ENCODE assay signal across 3 cellular contexts in the genomic region with DNA sequence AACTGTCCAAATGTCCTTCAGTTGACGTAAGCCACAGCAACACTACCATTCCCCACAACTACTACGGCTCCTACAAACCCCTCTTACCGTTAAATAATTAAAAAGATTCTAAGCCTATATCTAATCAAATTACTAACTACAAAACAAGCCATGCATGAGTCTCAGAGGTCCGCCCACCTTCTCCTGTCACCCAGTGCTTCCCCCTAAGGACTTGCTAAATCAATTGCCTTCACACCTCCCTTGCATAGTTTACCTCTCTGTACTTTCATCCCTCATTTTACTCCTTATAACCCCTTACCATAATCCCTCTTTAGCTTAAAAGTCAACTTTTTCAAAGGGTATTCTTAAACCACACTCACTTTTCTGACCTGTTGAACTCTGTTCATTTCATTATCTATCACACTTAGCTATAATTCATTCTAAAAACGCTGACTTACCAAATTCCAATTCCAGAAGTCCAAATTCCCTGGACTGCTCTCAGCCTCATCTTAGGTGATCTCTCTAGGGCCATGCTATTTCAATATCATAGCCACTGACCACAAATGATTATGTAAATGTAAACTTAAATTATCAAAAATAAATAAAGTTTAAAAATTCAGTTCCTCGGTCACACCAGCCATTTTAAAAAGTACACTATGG.
TF ChIP-seq lines count a peak whose summit lies in the region.

No MANE protein-coding gene starts in this region.

TF ChIP-seq in A549, 52 proteins besides CTCF, POLR2A, EP300 and RAD21 (continued from another document):
- TF ChIP-seq E2F6 (IDR thresholded peaks at IDR 0.05; ENCODE audit: borderline replicate concordance, low read depth): no peak
TF ChIP-seq in A549: peak in this region for 1.

TF ChIP-seq in GM23338, 12 proteins besides CTCF, POLR2A, EP300 and RAD21 (continues in another document):
- TF ChIP-seq, protein P1, sequence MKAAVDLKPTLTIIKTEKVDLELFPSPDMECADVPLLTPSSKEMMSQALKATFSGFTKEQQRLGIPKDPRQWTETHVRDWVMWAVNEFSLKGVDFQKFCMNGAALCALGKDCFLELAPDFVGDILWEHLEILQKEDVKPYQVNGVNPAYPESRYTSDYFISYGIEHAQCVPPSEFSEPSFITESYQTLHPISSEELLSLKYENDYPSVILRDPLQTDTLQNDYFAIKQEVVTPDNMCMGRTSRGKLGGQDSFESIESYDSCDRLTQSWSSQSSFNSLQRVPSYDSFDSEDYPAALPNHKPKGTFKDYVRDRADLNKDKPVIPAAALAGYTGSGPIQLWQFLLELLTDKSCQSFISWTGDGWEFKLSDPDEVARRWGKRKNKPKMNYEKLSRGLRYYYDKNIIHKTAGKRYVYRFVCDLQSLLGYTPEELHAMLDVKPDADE (IDR thresholded peaks at IDR 0.05): no peak
- no peak for TF ChIP-seq ZNF114 (CRISPR knock-in tag; IDR thresholded peaks at IDR 0.05)
- TF ChIP-seq NANOG (IDR thresholded peaks at IDR 0.05; ENCODE audit: borderline replicate concordance): no peak
- no peak for TF ChIP-seq POLR2AphosphoS5 (IDR thresholded peaks at IDR 0.05; ENCODE audit: low read depth)
- TF ChIP-seq ZNF331 (CRISPR knock-in tag; IDR thresholded peaks at IDR 0.05; ENCODE audit: low read depth): no peak
- TF ChIP-seq, protein P2, sequence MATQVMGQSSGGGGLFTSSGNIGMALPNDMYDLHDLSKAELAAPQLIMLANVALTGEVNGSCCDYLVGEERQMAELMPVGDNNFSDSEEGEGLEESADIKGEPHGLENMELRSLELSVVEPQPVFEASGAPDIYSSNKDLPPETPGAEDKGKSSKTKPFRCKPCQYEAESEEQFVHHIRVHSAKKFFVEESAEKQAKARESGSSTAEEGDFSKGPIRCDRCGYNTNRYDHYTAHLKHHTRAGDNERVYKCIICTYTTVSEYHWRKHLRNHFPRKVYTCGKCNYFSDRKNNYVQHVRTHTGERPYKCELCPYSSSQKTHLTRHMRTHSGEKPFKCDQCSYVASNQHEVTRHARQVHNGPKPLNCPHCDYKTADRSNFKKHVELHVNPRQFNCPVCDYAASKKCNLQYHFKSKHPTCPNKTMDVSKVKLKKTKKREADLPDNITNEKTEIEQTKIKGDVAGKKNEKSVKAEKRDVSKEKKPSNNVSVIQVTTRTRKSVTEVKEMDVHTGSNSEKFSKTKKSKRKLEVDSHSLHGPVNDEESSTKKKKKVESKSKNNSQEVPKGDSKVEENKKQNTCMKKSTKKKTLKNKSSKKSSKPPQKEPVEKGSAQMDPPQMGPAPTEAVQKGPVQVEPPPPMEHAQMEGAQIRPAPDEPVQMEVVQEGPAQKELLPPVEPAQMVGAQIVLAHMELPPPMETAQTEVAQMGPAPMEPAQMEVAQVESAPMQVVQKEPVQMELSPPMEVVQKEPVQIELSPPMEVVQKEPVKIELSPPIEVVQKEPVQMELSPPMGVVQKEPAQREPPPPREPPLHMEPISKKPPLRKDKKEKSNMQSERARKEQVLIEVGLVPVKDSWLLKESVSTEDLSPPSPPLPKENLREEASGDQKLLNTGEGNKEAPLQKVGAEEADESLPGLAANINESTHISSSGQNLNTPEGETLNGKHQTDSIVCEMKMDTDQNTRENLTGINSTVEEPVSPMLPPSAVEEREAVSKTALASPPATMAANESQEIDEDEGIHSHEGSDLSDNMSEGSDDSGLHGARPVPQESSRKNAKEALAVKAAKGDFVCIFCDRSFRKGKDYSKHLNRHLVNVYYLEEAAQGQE (IDR thresholded peaks at IDR 0.05; ENCODE audit: unreplicated experiment): no peak
- no peak for TF ChIP-seq STAT1 (IDR thresholded peaks at IDR 0.05; ENCODE audit: unreplicated experiment)
- no peak for TF ChIP-seq CREB1 (CRISPR knock-in tag; IDR thresholded peaks at IDR 0.05; ENCODE audit: low read depth)
- no peak for TF ChIP-seq JUNB (IDR thresholded peaks at IDR 0.05; ENCODE audit: unreplicated experiment)
- TF ChIP-seq EZH2phosphoT487 (IDR thresholded peaks at IDR 0.05; ENCODE audit: unreplicated experiment): no peak

TF ChIP-seq in K562, 482 proteins besides CTCF, POLR2A, EP300 and RAD21 (continued from another document):
- TF ChIP-seq, protein P3, sequence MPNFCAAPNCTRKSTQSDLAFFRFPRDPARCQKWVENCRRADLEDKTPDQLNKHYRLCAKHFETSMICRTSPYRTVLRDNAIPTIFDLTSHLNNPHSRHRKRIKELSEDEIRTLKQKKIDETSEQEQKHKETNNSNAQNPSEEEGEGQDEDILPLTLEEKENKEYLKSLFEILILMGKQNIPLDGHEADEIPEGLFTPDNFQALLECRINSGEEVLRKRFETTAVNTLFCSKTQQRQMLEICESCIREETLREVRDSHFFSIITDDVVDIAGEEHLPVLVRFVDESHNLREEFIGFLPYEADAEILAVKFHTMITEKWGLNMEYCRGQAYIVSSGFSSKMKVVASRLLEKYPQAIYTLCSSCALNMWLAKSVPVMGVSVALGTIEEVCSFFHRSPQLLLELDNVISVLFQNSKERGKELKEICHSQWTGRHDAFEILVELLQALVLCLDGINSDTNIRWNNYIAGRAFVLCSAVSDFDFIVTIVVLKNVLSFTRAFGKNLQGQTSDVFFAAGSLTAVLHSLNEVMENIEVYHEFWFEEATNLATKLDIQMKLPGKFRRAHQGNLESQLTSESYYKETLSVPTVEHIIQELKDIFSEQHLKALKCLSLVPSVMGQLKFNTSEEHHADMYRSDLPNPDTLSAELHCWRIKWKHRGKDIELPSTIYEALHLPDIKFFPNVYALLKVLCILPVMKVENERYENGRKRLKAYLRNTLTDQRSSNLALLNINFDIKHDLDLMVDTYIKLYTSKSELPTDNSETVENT (CRISPR knock-in tag; IDR thresholded peaks at IDR 0.05): no peak
- TF ChIP-seq, protein P4, sequence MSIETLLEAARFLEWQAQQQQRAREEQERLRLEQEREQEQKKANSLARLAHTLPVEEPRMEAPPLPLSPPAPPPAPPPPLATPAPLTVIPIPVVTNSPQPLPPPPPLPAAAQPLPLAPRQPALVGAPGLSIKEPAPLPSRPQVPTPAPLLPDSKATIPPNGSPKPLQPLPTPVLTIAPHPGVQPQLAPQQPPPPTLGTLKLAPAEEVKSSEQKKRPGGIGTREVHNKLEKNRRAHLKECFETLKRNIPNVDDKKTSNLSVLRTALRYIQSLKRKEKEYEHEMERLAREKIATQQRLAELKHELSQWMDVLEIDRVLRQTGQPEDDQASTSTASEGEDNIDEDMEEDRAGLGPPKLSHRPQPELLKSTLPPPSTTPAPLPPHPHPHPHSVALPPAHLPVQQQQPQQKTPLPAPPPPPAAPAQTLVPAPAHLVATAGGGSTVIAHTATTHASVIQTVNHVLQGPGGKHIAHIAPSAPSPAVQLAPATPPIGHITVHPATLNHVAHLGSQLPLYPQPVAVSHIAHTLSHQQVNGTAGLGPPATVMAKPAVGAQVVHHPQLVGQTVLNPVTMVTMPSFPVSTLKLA (conservative IDR thresholded peaks at IDR 0.05): no peak
